In the genomic region with DNA sequence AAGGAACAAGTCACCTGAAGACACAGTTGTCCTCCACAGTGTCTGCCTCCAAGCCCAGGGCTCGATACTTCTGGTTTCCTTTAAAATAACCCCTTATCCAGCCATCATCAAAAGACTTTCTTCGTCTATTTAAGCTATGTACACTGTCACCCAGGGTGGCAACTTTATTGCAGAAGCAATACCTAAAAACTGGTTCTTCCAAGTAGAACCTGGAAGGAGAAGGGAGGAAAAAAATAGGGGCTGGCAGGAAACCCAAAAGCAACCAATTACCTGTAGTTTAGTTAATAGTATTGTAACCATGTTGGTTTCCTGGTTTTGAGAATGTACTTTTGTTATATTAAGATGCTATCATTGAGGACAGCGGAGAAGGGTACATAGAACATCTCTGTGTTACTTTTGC, we compare ENCODE assay signal across 1 cellular context.
TF ChIP-seq lines count a peak whose summit lies in the region.

No MANE protein-coding gene starts in this region.

TF ChIP-seq in IMR-90, 13 proteins besides CTCF, POLR2A, EP300 and RAD21:
- no peak for TF ChIP-seq FOS (IDR thresholded peaks at IDR 0.05; ENCODE audit: low read depth, low read length)
